Comparison of ENCODE assay signal across 21 cellular contexts in the genomic region with DNA sequence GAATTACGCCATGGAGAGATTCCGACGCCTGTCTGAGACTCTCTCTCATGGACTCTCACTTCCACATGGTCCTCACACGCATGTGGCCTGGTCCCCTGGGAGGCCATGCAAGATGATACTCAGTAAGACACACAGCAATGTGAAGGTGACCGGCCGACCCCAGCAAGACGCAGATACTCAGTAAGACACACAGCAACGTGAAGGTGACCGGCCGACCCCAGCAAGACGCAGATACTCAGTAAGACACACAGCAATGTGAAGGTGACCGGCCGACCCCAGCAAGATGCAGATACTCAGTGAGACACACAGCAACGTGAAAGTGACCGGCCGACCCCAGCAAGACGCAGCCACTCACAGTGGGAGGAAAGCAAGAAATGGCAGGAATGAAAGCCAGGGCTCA.
DNase-seq lines count a peak whose midpoint lies in the region; ATAC-seq, FAIRE-seq and TF ChIP-seq lines count a peak whose summit lies in the region.
"Had no signal": no experiment of that assay in that cellular context is flagged by ENCODE, and none has a peak within 500 bp of the region (broad histone marks: within the 10 kb centered on the region; RNA-seq: fewer than 3 reads in every experiment).

No MANE protein-coding gene starts in this region.

- H3K9me1 ChIP-seq in IMR-90 (ENCODE audit: insufficient read depth, low read length), result no peaks in the 10 kb centered on the region

- intact Hi-C loops in IMR-90 (cut with micrococcal nuclease), result no loop called here
- intact Hi-C loops in posterior vena cava (cut with DNase I), result no loop called here
- intact Hi-C loops in spleen (cut with DNase I; ENCODE audit: low total_unique reads), result no loop called here

- no peak overlapping the region for H4K5ac ChIP-seq in IMR-90 (ENCODE audit: low read depth, low read length)

- H3K27me3 Mint-ChIP-seq in progenitor cell of endocrine pancreas, result peaks cover 16% of the 10 kb centered on the region
- H3K27me3 Mint-ChIP-seq in immature natural killer cell (ENCODE audit: low read depth in 3 of 3), result peaks cover 0 to 5% (median 1%) of the 10 kb centered on the region in 3 donors

- dilution Hi-C loops in IMR-90 (cut with HindIII; ENCODE audit: low sequenced_read_pairs, unreplicated experiment), result no loop called here

- no peaks in the 10 kb centered on the region for H3K27me3 ChIP-seq in IMR-90 (ENCODE audit: control insufficient read depth, insufficient read depth, low read length)
- no peaks in the 10 kb centered on the region for H3K27me3 ChIP-seq in bronchial epithelial cell (ENCODE audit: control insufficient read depth, insufficient read depth, low read length)
- H3K27me3 ChIP-seq in spleen (replicated peaks in 1 of 7), result peaks cover 0 to 16% (median 0%) of the 10 kb centered on the region in 7 donors

- H3K18ac ChIP-seq in IMR-90 (ENCODE audit: low read depth, low read length), result no peak overlapping the region

- BruUV-seq in IMR-90 (replicated peaks; lab: Mats Ljungman, UMichigan), result no TSS peak

- no peak for DNase-seq in IMR-90
- no peak for DNase-seq in bronchial epithelial cell (ENCODE audit: low read depth)
- peak; percentile 77 for DNase-seq in posterior vena cava (ENCODE audit: low spot score)
- DNase-seq in progenitor cell of endocrine pancreas (ENCODE audit: low spot score, unreplicated experiment), result no peak
- no peak for DNase-seq in spleen
- DNase-seq in immature natural killer cell, result no peak
- no peak for DNase-seq in RKO (ENCODE audit: low spot score)
- DNase-seq: C1 segment of cervical spinal cord; Caco-2; CD4-positive, CD25-positive, alpha-beta regulatory T cell; CD8-positive, alpha-beta T cell; DMS 273 treated with DMSO at 0.1 percent for 48 hours; DMS79; EL; GDM1; H9 had no signal

- no peak overlapping the region for H2AK9ac ChIP-seq in IMR-90 (replicated peaks; ENCODE audit: low read depth, low read length, poor library complexity)

- no peak overlapping the region for H2BK15ac ChIP-seq in IMR-90 (ENCODE audit: low read depth, low read length)

- peak overlapping the region; percentile 32 for H2AFZ ChIP-seq in IMR-90 (replicated peaks; ENCODE audit: low read length, poor library complexity)
- H2AFZ ChIP-seq: GM23338 had no signal

- H4K20me1 ChIP-seq in IMR-90 (ENCODE audit: insufficient read depth, low read length), result no peaks in the 10 kb centered on the region

- H2BK20ac ChIP-seq in IMR-90 (ENCODE audit: low read depth, low read length), result no peak overlapping the region

- no peak overlapping the region for H3K4me3 Mint-ChIP-seq in progenitor cell of endocrine pancreas (ENCODE audit: low read depth)
- H3K4me3 Mint-ChIP-seq in immature natural killer cell, result no peak overlapping the region
- H3K4me3 Mint-ChIP-seq: CD4-positive, CD25-positive, alpha-beta regulatory T cell; CD8-positive, alpha-beta T cell; GM23338; H9 had no signal

- POLR2A ChIA-PET in IMR-90 (lab: Charles Lee; ENCODE audit: unreplicated experiment), result no interaction called here

- CTCF ChIA-PET in IMR-90 (lab: Yijun Ruan, JAX), result no interaction called here

- in situ Hi-C loops in IMR-90 (cut with MboI; ENCODE audit: low sequenced_read_pairs), result no loop called here

- H2AK5ac ChIP-seq in IMR-90 (ENCODE audit: low read depth, low read length), result no peak overlapping the region

- H3K27ac ChIP-seq in IMR-90 (ENCODE audit: insufficient read depth, low read length) (no peak overlapping the region), spleen (no peak overlapping the region)

- H3K9ac ChIP-seq in IMR-90 (ENCODE audit: low read depth, low read length), result no peak overlapping the region

- no peak overlapping the region for H3K4me2 ChIP-seq in IMR-90 (ENCODE audit: low read depth, low read length)
- H3K4me2 ChIP-seq: GM23338 had no signal

- no peak overlapping the region for H3K4ac ChIP-seq in IMR-90 (ENCODE audit: low read depth, low read length)

- no peak overlapping the region for H3K23ac ChIP-seq in IMR-90 (ENCODE audit: low read depth, low read length)

- no peaks in the 10 kb centered on the region for H3K4me1 ChIP-seq in IMR-90 (ENCODE audit: control insufficient read depth, insufficient read depth, low read length)
- H3K4me1 ChIP-seq in spleen, result no peaks in the 10 kb centered on the region
- H3K4me1 ChIP-seq: Caco-2 had no signal

- TF ChIP-seq CTCF in IMR-90 (conservative IDR thresholded peaks at IDR 0.05; ENCODE audit: low read depth, low read length) (no peak), bronchial epithelial cell (IDR thresholded peaks at IDR 0.05; ENCODE audit: insufficient read depth, low read length, severe bottlenecking) (no peak), progenitor cell of endocrine pancreas (IDR thresholded peaks at IDR 0.05; ENCODE audit: unreplicated experiment) (no peak), spleen (IDR thresholded peaks at IDR 0.05 in 8 of 11, conservative IDR thresholded peaks at IDR 0.05 in 3 of 11) (no peak)

- FAIRE-seq in bronchial epithelial cell (lab: Jason Lieb, UNC), result peak; percentile 92
- FAIRE-seq: D721Med, GM12878, GM19239 had no signal

- 68% methylated on average over 7 of the region's 17 CpGs; no CpG with 5 or more reads in 1 of the 2 experiments for WGBS in IMR-90 (ENCODE audit: extremely low coverage in 2 of 2, insufficient read length in 1 of 2), 2 experiments
- 78 to 88% (median 87%) methylated on average over 16 to 17 of the region's 17 CpGs for WGBS in spleen, 5 donors

- TF ChIP-seq RAD21 in IMR-90 (IDR thresholded peaks at IDR 0.05; ENCODE audit: low read length), result no peak

- no peak overlapping the region for H3K4me3 ChIP-seq in IMR-90 (ENCODE audit: insufficient read depth, low read depth, low read length)
- H3K4me3 ChIP-seq in bronchial epithelial cell (ENCODE audit: low read depth, low read length), result no peak overlapping the region
- H3K4me3 ChIP-seq in spleen, result no peak overlapping the region
- H3K4me3 ChIP-seq: GM12878, GM23338 had no signal

- H3K27ac Mint-ChIP-seq in progenitor cell of endocrine pancreas (no peak overlapping the region), immature natural killer cell (no peak overlapping the region)
- H3K27ac Mint-ChIP-seq: CD4-positive, CD25-positive, alpha-beta regulatory T cell; CD8-positive, alpha-beta T cell; GM23338; H9 had no signal

- H3K9me3 ChIP-seq in IMR-90 (ENCODE audit: control insufficient read depth, insufficient read depth, low read length) (peaks cover 54% of the 10 kb centered on the region), spleen (no peaks in the 10 kb centered on the region)
- H3K9me3 ChIP-seq: Caco-2 had no signal

- no peak overlapping the region for H3K14ac ChIP-seq in IMR-90 (replicated peaks; ENCODE audit: low read depth, low read length)

- H3K4me1 Mint-ChIP-seq in progenitor cell of endocrine pancreas (ENCODE audit: low read depth) (no peaks in the 10 kb centered on the region), immature natural killer cell (no peaks in the 10 kb centered on the region)
- H3K4me1 Mint-ChIP-seq: CD4-positive, CD25-positive, alpha-beta regulatory T cell had no signal

- TF ChIP-seq POLR2A in IMR-90 (IDR thresholded peaks at IDR 0.05; ENCODE audit: low read depth, low read length), result no peak
- TF ChIP-seq POLR2A in spleen (IDR thresholded peaks at IDR 0.05), result no peak

- H3K36me3 ChIP-seq in IMR-90 (ENCODE audit: control insufficient read depth, insufficient read depth, low read length) (no peaks in the 10 kb centered on the region), bronchial epithelial cell (ENCODE audit: control insufficient read depth, insufficient read depth, low read length) (no peaks in the 10 kb centered on the region), spleen (no peaks in the 10 kb centered on the region)

- no peak overlapping the region for H4K8ac ChIP-seq in IMR-90 (ENCODE audit: low read depth in 2 of 2, low read length in 2 of 2)

- no peak overlapping the region for H3K56ac ChIP-seq in IMR-90 (ENCODE audit: extremely low read depth, insufficient read depth, low read length)

- H2BK5ac ChIP-seq in IMR-90 (ENCODE audit: low read depth, low read length, poor library complexity, severe bottlenecking), result no peak overlapping the region

- H3K9me3 Mint-ChIP-seq in progenitor cell of endocrine pancreas (ENCODE audit: low read depth) (no peaks in the 10 kb centered on the region), immature natural killer cell (peaks cover 0 to 1% (median 0%) of the 10 kb centered on the region in 6 donors)
- H3K9me3 Mint-ChIP-seq: CD4-positive, CD25-positive, alpha-beta regulatory T cell; CD8-positive, alpha-beta T cell; GM23338; H9 had no signal

- H3K79me1 ChIP-seq in IMR-90 (ENCODE audit: low read depth in 1 of 2, low read length in 2 of 2), result no peaks in the 10 kb centered on the region

- H3K36me3 Mint-ChIP-seq in progenitor cell of endocrine pancreas (ENCODE audit: insufficient read depth) (no peaks in the 10 kb centered on the region), immature natural killer cell (no peaks in the 10 kb centered on the region)
- H3K36me3 Mint-ChIP-seq: CD4-positive, CD25-positive, alpha-beta regulatory T cell; CD8-positive, alpha-beta T cell had no signal

- no peak overlapping the region for H4K91ac ChIP-seq in IMR-90 (ENCODE audit: insufficient read depth, low read depth, low read length)

- H2BK120ac ChIP-seq in IMR-90 (ENCODE audit: low read depth, low read length), result no peak overlapping the region

- no peak for ATAC-seq in IMR-90 (ENCODE audit: low read depth)
- ATAC-seq: CD8-positive, alpha-beta T cell; GM12878; GM23338; HCT116 had no signal

TF ChIP-seq in IMR-90, 13 proteins besides CTCF, POLR2A, EP300 and RAD21 (continues in another document):
- no peak for TF ChIP-seq USF2 (IDR thresholded peaks at IDR 0.05; ENCODE audit: low read depth, low read length)
- no peak for TF ChIP-seq MXI1 (IDR thresholded peaks at IDR 0.05; ENCODE audit: borderline replicate concordance, low read depth, low read length)
- TF ChIP-seq CHD1 (IDR thresholded peaks at IDR 0.05; ENCODE audit: low read depth, low read length), result no peak
- TF ChIP-seq MAFK (IDR thresholded peaks at IDR 0.05; ENCODE audit: low read depth, low read length), result no peak
- TF ChIP-seq SMC3 (IDR thresholded peaks at IDR 0.05; ENCODE audit: low read depth, low read length), result no peak
- no peak for TF ChIP-seq NFE2L2 (IDR thresholded peaks at IDR 0.05; ENCODE audit: low read depth, low read length)
- TF ChIP-seq BHLHE40 (IDR thresholded peaks at IDR 0.05; ENCODE audit: low read depth, low read length), result no peak
- no peak for TF ChIP-seq RCOR1 (IDR thresholded peaks at IDR 0.05; ENCODE audit: insufficient replicate concordance, low read length)
- no peak for TF ChIP-seq MAZ (IDR thresholded peaks at IDR 0.05; ENCODE audit: borderline replicate concordance, low read depth, low read length)
